ENCODE assay signal across 8 cellular contexts in the genomic region with DNA sequence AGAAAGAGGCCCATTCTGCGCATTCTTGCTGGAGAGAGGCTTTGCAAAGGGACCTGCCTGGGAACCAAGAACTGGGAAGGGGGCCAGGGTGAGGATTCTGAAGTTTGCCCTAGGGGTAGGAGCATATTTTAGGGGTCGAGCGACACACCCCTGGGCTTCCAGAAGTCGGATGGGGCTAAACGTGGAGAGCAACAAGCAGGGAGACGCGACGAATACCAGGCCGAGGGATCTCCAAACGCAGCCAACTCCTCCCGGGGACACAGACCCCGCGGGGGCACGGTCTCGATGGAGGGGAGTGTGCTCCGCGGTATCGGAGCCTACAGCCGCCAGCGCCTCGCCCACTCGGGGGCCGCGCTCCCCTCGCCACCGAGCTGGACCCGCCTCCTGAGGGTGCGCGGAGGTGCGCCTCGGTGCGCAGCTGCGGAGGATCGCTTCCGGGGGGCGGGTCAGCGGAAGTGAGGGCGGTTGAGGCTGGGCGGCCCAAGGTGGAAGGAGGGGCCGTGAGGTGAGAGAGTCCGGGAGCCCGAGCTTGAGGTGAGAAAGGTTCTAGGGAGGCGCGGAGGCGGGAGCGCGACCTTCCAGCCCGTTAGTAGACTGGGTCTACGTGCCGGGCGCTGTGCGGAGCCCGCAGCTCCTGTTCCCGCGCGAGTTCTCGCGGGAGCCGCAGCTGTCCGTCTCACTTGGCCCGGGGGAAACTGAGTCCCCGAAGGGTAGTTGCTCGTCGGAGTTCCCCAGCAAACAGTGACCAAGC. TPM values are rescaled to one million over a fixed set of nuclear protein-coding genes. Genes with fewer than 3 reads are reported as not detected.
A peak's percentile ranks its signal among the peaks of the same experiment; 100 is the strongest.
DNase-seq lines count a peak whose midpoint lies in the region; ATAC-seq and TF ChIP-seq lines count a peak whose summit lies in the region.

A gene (plus strand): TSS at position 459 of the 751 bp plus-strand sequence. CDS start 3,151 bp downstream, outside the sequence.

- H4K20me1 ChIP-seq in BLaER1, result peaks cover 33% of the 10 kb centered on the region

- H3K9ac ChIP-seq in BLaER1, result peak within 1 kb of the TSS; percentile 92

- H3K4me3 ChIP-seq in BLaER1 (peak within 1 kb of the TSS; percentile 95), lower leg skin (ENCODE audit: low read depth, poor library complexity, severe bottlenecking) (peak within 1 kb of the TSS; percentile 91)

- TF ChIP-seq POLR2A in lower leg skin (IDR thresholded peaks at IDR 0.05), result peak in 1 of 2 donors; percentile 60

- peak within 1 kb of the TSS; percentile 95 for H3K4me2 ChIP-seq in BLaER1

- ATAC-seq in GM19035 (IDR thresholded peaks at IDR 0.05; ENCODE audit: unreplicated experiment), result peak; percentile 88
- peak; percentile 82 for ATAC-seq in HG03280 (IDR thresholded peaks at IDR 0.05; ENCODE audit: unreplicated experiment)

- intact Hi-C loops in lower leg skin (cut with DNase I; ENCODE audit: low total_unique reads), result loop anchor here (10.0 kb wide), 1 partner anchor 65 kb away; no protein-coding TSS in a partner anchor

- DNase-seq in NCI-H748 (lab: John Stamatoyannopoulos, UW; ENCODE audit: unreplicated experiment), result peak; percentile 83
- DNase-seq in activated CD4-positive, alpha-beta T cell treated with anti-CD3 and anti-CD28 coated beads, Interleukin-2, amount 50 U/mL, for 4 hours, result peak; percentile 93
- peak in 1 of 2 donors; percentile 72 for DNase-seq in dermis microvascular lymphatic vessel endothelial cell (ENCODE audit: low read depth in 2 of 2)
- peak; percentile 87 to 98 for DNase-seq in lower leg skin (ENCODE audit: low spot score in 2 of 2)
- peak; percentile 92 to 93 for DNase-seq in stimulated activated CD4-positive, alpha-beta T cell treated with anti-CD3 and anti-CD28 coated beads, Interleukin-4, amount 100 ng/mL, for 48 hours (ENCODE audit: low read depth in 2 of 2)

- H3K4me1 ChIP-seq in BLaER1, result peaks cover 37% of the 10 kb centered on the region

- peak within 1 kb of the TSS; percentile 91 for H3K27ac ChIP-seq in BLaER1

- H3K9me3 ChIP-seq in BLaER1, result no peaks in the 10 kb centered on the region

- TF ChIP-seq CTCF in lower leg skin (IDR thresholded peaks at IDR 0.05), result no peak

- WGBS in lower leg skin, 2 donors, result 1% methylated on average over 45 to 52 of the region's 64 CpGs

- H3K27me3 ChIP-seq in BLaER1, result no peaks in the 10 kb centered on the region

- peaks cover 43% of the 10 kb centered on the region for H3K36me3 ChIP-seq in BLaER1

RNA-seq across cellular contexts. Expression of the gene that starts here (rescaled TPM):
- total RNA-seq in dermis microvascular lymphatic vessel endothelial cell, result 24.0 and 34.9 TPM in 2 replicates
- total RNA-seq in lower leg skin, result 10 to 100 TPM; 34.9 to 46.1 (median 39.7) TPM
